13 cellular contexts compared by ENCODE assay signal in the genomic region with DNA sequence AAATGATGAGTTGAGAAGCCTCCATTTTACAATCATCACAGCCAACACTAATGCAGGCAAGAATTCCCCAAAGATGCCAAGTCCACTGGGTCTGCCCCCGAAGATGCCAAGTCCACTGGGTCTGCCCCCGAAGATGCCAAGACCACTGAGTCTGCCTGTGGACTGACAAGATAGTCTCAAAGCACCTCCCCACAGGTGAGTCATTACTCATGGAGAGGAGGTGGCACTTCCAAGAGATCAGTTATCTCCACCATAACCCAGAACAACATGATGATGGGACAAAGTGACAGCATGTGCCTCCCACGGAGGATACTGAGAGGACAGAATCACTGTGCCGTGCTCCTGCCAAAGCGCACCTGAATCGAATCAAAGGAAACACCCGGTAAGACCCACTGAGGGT. TPM values are rescaled to one million over a fixed set of nuclear protein-coding genes. Genes with fewer than 3 reads are reported as not detected.
DNase-seq lines count a peak whose midpoint lies in the region; ATAC-seq, FAIRE-seq and TF ChIP-seq lines count a peak whose summit lies in the region.
"Had no signal": no experiment of that assay in that cellular context is flagged by ENCODE, and none has a peak within 500 bp of the region (broad histone marks: within the 10 kb centered on the region; RNA-seq: fewer than 3 reads in every experiment).

No MANE protein-coding gene starts in this region.

- H3K4me1 Mint-ChIP-seq in chondrocyte (ENCODE audit: low read depth), result peaks cover 72% of the 10 kb centered on the region
- H3K4me1 Mint-ChIP-seq in nephron, result peaks cover 64% of the 10 kb centered on the region

- H3K4me3 Mint-ChIP-seq in chondrocyte (ENCODE audit: unreplicated experiment) (peak overlapping the region; percentile 40), nephron (peak overlapping the region; percentile 13 to 64 (median 16))

- H3K36me3 Mint-ChIP-seq in chondrocyte (ENCODE audit: low read depth) (peaks cover 13% of the 10 kb centered on the region), nephron (ENCODE audit: low read depth) (peaks cover 24% of the 10 kb centered on the region)

- H3K9me3 Mint-ChIP-seq in chondrocyte (ENCODE audit: low read depth) (no peaks in the 10 kb centered on the region), nephron (no peaks in the 10 kb centered on the region)

- H3K4me1 ChIP-seq in A549, result peaks cover 60% of the 10 kb centered on the region
- H3K4me1 ChIP-seq in Loucy (ENCODE audit: insufficient read depth, low read length, poor library complexity, severe bottlenecking), result peaks cover 74% of the 10 kb centered on the region

- H3K9ac ChIP-seq in Loucy (ENCODE audit: low read depth, low read length, poor library complexity, severe bottlenecking), result peak overlapping the region; percentile 88

- H3K36me3 ChIP-seq in Loucy (ENCODE audit: insufficient read depth, low read length), result peaks cover 27% of the 10 kb centered on the region

- no peaks in the 10 kb centered on the region for H3K27me3 ChIP-seq in Loucy (ENCODE audit: insufficient read depth, low read length, poor library complexity, severe bottlenecking)

- H3K27ac Mint-ChIP-seq in chondrocyte (ENCODE audit: unreplicated experiment) (peak overlapping the region; percentile 96), nephron (no peak overlapping the region)

- no peaks in the 10 kb centered on the region for H3K9me2 ChIP-seq in Loucy (replicated peaks; ENCODE audit: low read depth, low read length)

- H3K27me3 Mint-ChIP-seq in chondrocyte (ENCODE audit: low read depth), result no peaks in the 10 kb centered on the region
- H3K27me3 Mint-ChIP-seq in nephron (ENCODE audit: low read depth), result no peaks in the 10 kb centered on the region

- TF ChIP-seq CTCF in A549 (IDR thresholded peaks at IDR 0.05), result no peak
- TF ChIP-seq CTCF in Loucy (conservative IDR thresholded peaks at IDR 0.05; ENCODE audit: low read length), result no peak
- TF ChIP-seq CTCF in chondrocyte (IDR thresholded peaks at IDR 0.05), result no peak
- TF ChIP-seq CTCF in nephron (IDR thresholded peaks at IDR 0.05; ENCODE audit: unreplicated experiment in 3 of 3), result no peak

- H3F3A ChIP-seq in Loucy (ENCODE audit: low read depth), result no peaks in the 10 kb centered on the region

- no peak overlapping the region for H2AFZ ChIP-seq in Loucy (ENCODE audit: low read length)

- TF ChIP-seq EP300 in A549 (IDR thresholded peaks at IDR 0.05), result no peak

- H3K79me2 ChIP-seq in Loucy (ENCODE audit: insufficient read depth, low read length), result peaks cover 98% of the 10 kb centered on the region

- peak overlapping the region; percentile 92 to 97 for H3K27ac ChIP-seq in A549

- CTCF ChIA-PET in A549 (lab: Yijun Ruan, JAX), result interaction anchor here (1.1 kb wide), 1 partner anchor 25 kb away, joined by 3 read pairs; no protein-coding TSS in a partner anchor

- peaks cover 92% of the 10 kb centered on the region for H4K20me1 ChIP-seq in Loucy (ENCODE audit: insufficient read depth, low read length, poor library complexity, severe bottlenecking)

- POLR2A ChIA-PET in A549 (lab: Yijun Ruan, JAX), result no interaction called here

- H3K9me3 ChIP-seq in A549 (no peaks in the 10 kb centered on the region), Loucy (ENCODE audit: insufficient read depth, low read depth, low read length) (no peaks in the 10 kb centered on the region)
- H3K9me3 ChIP-seq: HAP-1 had no signal

- H3K4me2 ChIP-seq in A549, result peak overlapping the region; percentile 99
- H3K4me2 ChIP-seq in Loucy (ENCODE audit: low read depth, low read length, poor library complexity, severe bottlenecking), result peak overlapping the region; percentile 85

- no peak overlapping the region for H3K4me3 ChIP-seq in A549
- H3K4me3 ChIP-seq in Loucy (ENCODE audit: low read length, poor library complexity, severe bottlenecking), result peak overlapping the region; percentile 63
- H3K4me3 ChIP-seq: HAP-1 had no signal

- DNase-seq in A549 (ENCODE audit: low read depth in 1 of 2, low spot score in 1 of 2), result no peak
- no peak for DNase-seq in chondrocyte (ENCODE audit: low spot score)
- no peak for DNase-seq in DMS 273 treated with DMSO at 0.1 percent for 48 hours (lab: John Stamatoyannopoulos, UW)
- DNase-seq in NCI-H446 treated with DMSO at 0.1 percent for 48 hours (lab: John Stamatoyannopoulos, UW), result no peak
- DNase-seq in GM19240 (ENCODE audit: insufficient read length, low spot score), result no peak
- DNase-seq: activated gamma-delta T cell, Calu3, mesendoderm, NCI-H2081 had no signal

- no peak for TF ChIP-seq POLR2A in A549 (IDR thresholded peaks at IDR 0.05; ENCODE audit: low read length)

- no peak for FAIRE-seq in A549 (lab: Jason Lieb, UNC)

- no peak for TF ChIP-seq RAD21 in A549 (conservative IDR thresholded peaks at IDR 0.05 in 1 of 2, IDR thresholded peaks at IDR 0.05 in 1 of 2)

- 89% methylated on average over 7 of the region's 7 CpGs for WGBS in A549 (ENCODE audit: missing lambda C conversion rate)

- ATAC-seq in A549 (no peak), GM21528 (IDR thresholded peaks at IDR 0.05; ENCODE audit: low FRiP score, unreplicated experiment) (no peak)

TF ChIP-seq in A549, 52 proteins besides CTCF, POLR2A, EP300 and RAD21:
- no peak for TF ChIP-seq USF2 (IDR thresholded peaks at IDR 0.05)

RNA-seq across cellular contexts. Expression of gene PTTG1IP, which starts 4.8 kb away (rescaled TPM):
- polyA plus RNA-seq in A549 (2011; rRNA removed) (97.6 and 99.4 TPM in 2 replicates), A549 (2017; fragmentation: RNase III; extraction: RNeasy Plus Mini Kit Qiagen cat#74134 plus additional on column Dnase treatment) (93.2 to 103 TPM (median 98.7 TPM) in 3 replicates)
- 49.3 and 65.6 TPM in 2 replicates for polyA plus RNA-seq in A549 (2012; cell fraction: cytosol; rRNA removed)
- polyA plus RNA-seq in A549 (2012; cell fraction: nucleus; rRNA removed), result 52.1 and 60.9 TPM in 2 replicates
- 51.4 and 52.1 TPM in 2 replicates for polyA minus RNA-seq in A549 (2011; rRNA and poly(A)+ RNA removed)
- total RNA-seq in chondrocyte, result 225 to 333 TPM (median 329 TPM) in 3 replicates

RNA-seq across cellular contexts. Expression of gene SUMO3, which starts 50.8 kb away (rescaled TPM):
- polyA plus RNA-seq in A549 (2011; rRNA removed) (77.7 and 110 TPM in 2 replicates), A549 (2017; fragmentation: RNase III; extraction: RNeasy Plus Mini Kit Qiagen cat#74134 plus additional on column Dnase treatment) (69.2 to 79.4 TPM (median 78.4 TPM) in 3 replicates)
- 74.6 and 79.7 TPM in 2 replicates for polyA plus RNA-seq in A549 (2012; cell fraction: cytosol; rRNA removed)
- 24.9 and 31.6 TPM in 2 replicates for polyA plus RNA-seq in A549 (2012; cell fraction: nucleus; rRNA removed)
- polyA minus RNA-seq in A549 (2011; rRNA and poly(A)+ RNA removed), result 43.1 and 45.5 TPM in 2 replicates
- total RNA-seq in chondrocyte, result 51.3 to 60.3 TPM (median 52.3 TPM) in 3 replicates

RNA-seq across cellular contexts. Expression of gene ITGB2, which starts 52.0 kb away (rescaled TPM):
- polyA plus RNA-seq in A549 (2011; rRNA removed) (0.59 and 0.62 TPM in 2 replicates), A549 (2017; fragmentation: RNase III; extraction: RNeasy Plus Mini Kit Qiagen cat#74134 plus additional on column Dnase treatment) (0.34 to 0.54 TPM (median 0.46 TPM) in 3 replicates)
- 0.27 and 0.32 TPM in 2 replicates for polyA plus RNA-seq in A549 (2012; cell fraction: cytosol; rRNA removed)
- polyA plus RNA-seq in A549 (2012; cell fraction: nucleus; rRNA removed), result 0.65 and 1.1 TPM in 2 replicates
- 0.29 and 1.1 TPM in 2 replicates for polyA minus RNA-seq in A549 (2011; rRNA and poly(A)+ RNA removed)
- 0.15 to 1.4 TPM (median 0.87 TPM) in 3 replicates for total RNA-seq in chondrocyte
